In genomic region chr2:119734051-119734450, GRCh38 we compare ENCODE assay signal across 15 cellular contexts.
"Had no signal": no experiment of that assay in that cellular context is flagged by ENCODE, and none has a peak within 500 bp of the region (broad histone marks: within the 10 kb centered on the region; RNA-seq: fewer than 3 reads in every experiment).

No MANE protein-coding gene starts in this region.

- FAIRE-seq: kidney had no signal

- H3K4me3 ChIP-seq: cardiac muscle cell, colonic mucosa, left lung, right atrium auricular region, transverse colon had no signal

- H3K27me3 ChIP-seq: cardiac muscle cell, colonic mucosa, foreskin keratinocyte, left lung, right atrium auricular region, transverse colon had no signal

- H3K9me3 ChIP-seq: colonic mucosa, left lung, right atrium auricular region, transverse colon had no signal

- DNase-seq: activated CD4-positive, alpha-beta T cell treated with anti-CD3 and anti-CD28 coated beads, Interleukin-2, amount 10 ng/mL, durations not matched to agents 7 days and 5 days; activated gamma-delta T cell treated with Interleukin-2 at 50 U/mL for 16 hours; colonic mucosa; endodermal cell; foreskin keratinocyte; glutamatergic neuron; kidney; left lung; stimulated activated CD4-positive, alpha-beta T cell treated with anti-CD3 and anti-CD28 coated beads, Interleukin-2, amount 100 ng/mL, for 24 hours; T-helper 1 cell; T-helper 9 cell; transverse colon had no signal

- H3K27ac ChIP-seq: cardiac muscle cell, colonic mucosa, epithelial cell of prostate, foreskin keratinocyte, left lung, right atrium auricular region, transverse colon had no signal

- H3K36me3 ChIP-seq: cardiac muscle cell, colonic mucosa, left lung, right atrium auricular region, transverse colon had no signal

- H3K4me1 ChIP-seq: colonic mucosa, foreskin keratinocyte, left lung, right atrium auricular region, transverse colon had no signal

- ATAC-seq: foreskin keratinocyte, left lung had no signal
